18 cellular contexts compared by ENCODE assay signal in the genomic region with DNA sequence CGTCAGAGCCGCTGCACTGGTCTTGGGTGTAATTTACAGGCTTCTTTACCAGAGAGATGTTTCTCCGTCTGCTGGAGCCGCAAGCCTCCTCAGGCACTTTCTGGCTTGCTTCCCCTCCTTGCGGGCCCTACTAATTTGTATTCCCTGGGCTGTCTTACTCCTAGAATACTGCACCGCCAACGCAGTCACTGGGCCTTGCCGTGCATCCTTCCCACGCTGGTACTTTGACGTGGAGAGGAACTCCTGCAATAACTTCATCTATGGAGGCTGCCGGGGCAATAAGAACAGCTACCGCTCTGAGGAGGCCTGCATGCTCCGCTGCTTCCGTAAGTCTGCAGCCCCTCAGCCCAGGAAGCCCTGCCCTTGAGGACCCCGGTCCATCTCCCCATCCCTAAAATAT. TPM values are rescaled to one million over a fixed set of nuclear protein-coding genes. Genes with fewer than 3 reads are reported as not detected.
DNase-seq lines count a peak whose midpoint lies in the region; ATAC-seq and TF ChIP-seq lines count a peak whose summit lies in the region.
"Had no signal": no experiment of that assay in that cellular context is flagged by ENCODE, and none has a peak within 500 bp of the region (broad histone marks: within the 10 kb centered on the region; RNA-seq: fewer than 3 reads in every experiment).

No MANE protein-coding gene starts in this region.

- H3K27me3 ChIP-seq in body of pancreas (no peaks in the 10 kb centered on the region), lower lobe of right lung (ENCODE audit: low read depth) (no peaks in the 10 kb centered on the region), H7 (ENCODE audit: control insufficient read depth, insufficient read depth, low read length) (no peaks in the 10 kb centered on the region)
- H3K27me3 ChIP-seq: gastroesophageal sphincter had no signal

- ATAC-seq in body of pancreas (no peak), lower lobe of right lung (no peak), HG03108 (IDR thresholded peaks at IDR 0.05; ENCODE audit: unreplicated experiment) (no peak)
- ATAC-seq: gastroesophageal sphincter, left cardiac atrium had no signal

- peaks cover 0 to 3% of the 10 kb centered on the region in 2 donors for H3K36me3 ChIP-seq in body of pancreas (replicated peaks in 1 of 2; ENCODE audit: insufficient read depth in 1 of 2, low read depth in 2 of 2)
- peaks cover 71% of the 10 kb centered on the region for H3K36me3 ChIP-seq in lower lobe of right lung
- peaks cover 33% of the 10 kb centered on the region for H3K36me3 ChIP-seq in H7 (replicated peaks; ENCODE audit: control insufficient read depth, insufficient read depth, low read length)
- H3K36me3 ChIP-seq: gastroesophageal sphincter had no signal

- DNase-seq in body of pancreas: no peak
- no peak for DNase-seq in lower lobe of right lung
- DNase-seq in H7: no peak
- DNase-seq in glomerular visceral epithelial cell (ENCODE audit: extremely low spot score): no peak
- no peak for DNase-seq in GDM1 (lab: John Stamatoyannopoulos, UW)
- DNase-seq: activated CD4-positive, CD25-positive, alpha-beta regulatory T cell treated with anti-CD3 and anti-CD28 coated beads, Interleukin-2, amount 50 U/mL, for 72 hours; activated naive CD8-positive, alpha-beta T cell treated with anti-CD3 and anti-CD28 coated beads, Interleukin-2, amount 10 ng/mL, durations not matched to agents 7 days and 5 days; CD4-positive, alpha-beta T cell; DMS79 treated with DMSO at 0.1 percent for 48 hours; KBM-7; left cardiac atrium; NCI-H1694 treated with DMSO at 0.1 percent for 48 hours; NCI-H446; RPMI8226 had no signal

- H3K4me1 ChIP-seq in body of pancreas: peaks cover 26% of the 10 kb centered on the region
- peaks cover 43% of the 10 kb centered on the region for H3K4me1 ChIP-seq in lower lobe of right lung
- H3K4me1 ChIP-seq: gastroesophageal sphincter had no signal

- H3K9me3 ChIP-seq in body of pancreas (no peaks in the 10 kb centered on the region), lower lobe of right lung (no peaks in the 10 kb centered on the region)
- H3K9me3 ChIP-seq: gastroesophageal sphincter had no signal

- 95 to 97% methylated on average over 11 to 15 of the region's 15 CpGs for WGBS in body of pancreas, 2 donors

- H3K27ac ChIP-seq in C4-2B (peak overlapping the region; percentile 81), body of pancreas (peak overlapping the region; percentile 67 to 86 (median 76)), lower lobe of right lung (peak overlapping the region; percentile 55), skin epidermis (peak overlapping the region in 19 of 21 experiments; percentile 29 to 82 (median 71))
- H3K27ac ChIP-seq: gastroesophageal sphincter had no signal

- H3K4me3 ChIP-seq in body of pancreas (no peak overlapping the region), lower lobe of right lung (no peak overlapping the region), skin epidermis (no peak overlapping the region), H7 (ENCODE audit: insufficient read depth, low read depth, low read length) (no peak overlapping the region)
- H3K4me3 ChIP-seq: gastroesophageal sphincter had no signal

- TF ChIP-seq CTCF in C4-2B (conservative IDR thresholded peaks at IDR 0.05) (no peak), body of pancreas (IDR thresholded peaks at IDR 0.05) (no peak), lower lobe of right lung (IDR thresholded peaks at IDR 0.05) (no peak)

- intact Hi-C loops in body of pancreas (cut with DNase I) (no loop called here), lower lobe of right lung (cut with DNase I) (no loop called here)

- no peak for TF ChIP-seq POLR2A in body of pancreas (IDR thresholded peaks at IDR 0.05)

RNA-seq across cellular contexts. Expression of a gene that starts 14.1 kb away (rescaled TPM):
- total RNA-seq in body of pancreas: 1 to 10 TPM in 1 of 2 donors, not detected in 1; 2.6 TPM
- total RNA-seq in lower lobe of right lung: 35.6 TPM
- total RNA-seq in H7 (2014; rRNA removed; shearing (Covaris generic)): 5.1 and 11.1 TPM in 2 replicates
- total RNA-seq: activated naive CD8-positive, alpha-beta T cell treated with anti-CD3 and anti-CD28 coated beads, Interleukin-2, amount 10 ng/mL, durations not matched to agents 7 days and 5 days; CD4-positive, alpha-beta T cell had no signal

RNA-seq across cellular contexts. Expression of a gene that starts 25.6 kb away (rescaled TPM):
- total RNA-seq in body of pancreas: 100 to 1,000 TPM; 266 to 305 TPM
- 202 TPM for total RNA-seq in lower lobe of right lung
- 143 and 153 TPM in 2 replicates for total RNA-seq in H7 (2014; rRNA removed; shearing (Covaris generic))

RNA-seq across cellular contexts. Expression of a gene that starts 25.8 kb away (rescaled TPM):
- total RNA-seq in body of pancreas (10 to 100 TPM in 1 of 2 donors, 1 to 10 TPM in 1; 8.2 to 22.3 TPM), lower lobe of right lung (38.9 TPM)
- total RNA-seq in H7 (2014; rRNA removed; shearing (Covaris generic)): 114 and 147 TPM in 2 replicates

RNA-seq across cellular contexts. Expression of a gene that starts 29.7 kb away (rescaled TPM):
- total RNA-seq in body of pancreas: 10 to 100 TPM in 1 of 2 donors, 1 to 10 TPM in 1; 8.6 to 13.8 TPM
- 11.5 TPM for total RNA-seq in lower lobe of right lung
- total RNA-seq in H7 (2014; rRNA removed; shearing (Covaris generic)): 1.9 and 3.3 TPM in 2 replicates

RNA-seq across cellular contexts. Expression of a gene that starts 33.8 kb away (rescaled TPM):
- 100 to 1,000 TPM in 1 of 2 donors, 10 to 100 TPM in 1; 54.2 to 105 TPM for total RNA-seq in body of pancreas
- total RNA-seq in lower lobe of right lung: 65.0 TPM
- total RNA-seq in H7 (2014; rRNA removed; shearing (Covaris generic)): 3.5 and 3.7 TPM in 2 replicates
- total RNA-seq: activated naive CD8-positive, alpha-beta T cell treated with anti-CD3 and anti-CD28 coated beads, Interleukin-2, amount 10 ng/mL, durations not matched to agents 7 days and 5 days; CD4-positive, alpha-beta T cell had no signal
